ENCODE assay signal across 6 cellular contexts in genomic region chr3:42408156-42408555, GRCh38. TPM values are rescaled to one million over a fixed set of nuclear protein-coding genes. Genes with fewer than 3 reads are reported as not detected.
"Had no signal": no experiment of that assay in that cellular context is flagged by ENCODE, and none has a peak within 500 bp of the region (broad histone marks: within the 10 kb centered on the region; RNA-seq: fewer than 3 reads in every experiment).

No MANE protein-coding gene starts in this region.

- DNase-seq: GM23248, H9, HCEC 1CT, IMR-90 had no signal

- H3K27ac ChIP-seq: GM23248 had no signal

- H3K4me3 ChIP-seq: GM23248 had no signal

- H3K4me3 Mint-ChIP-seq: H9 had no signal

- H3K9me3 Mint-ChIP-seq: H9 had no signal

RNA-seq across cellular contexts. Expression of gene LYZL4, which starts 2.3 kb away (rescaled TPM):
- total RNA-seq: GM23248, H1, H9, HT-29, IMR-90 had no signal
